Comparison of ENCODE assay signal across 13 cellular contexts in genomic region chr5:69494481-69494880, GRCh38. TPM values are rescaled to one million over a fixed set of nuclear protein-coding genes. Genes with fewer than 3 reads are reported as not detected.
DNase-seq lines count a peak whose midpoint lies in the region; ATAC-seq and TF ChIP-seq lines count a peak whose summit lies in the region.
"Had no signal": no experiment of that assay in that cellular context is flagged by ENCODE, and none has a peak within 500 bp of the region (broad histone marks: within the 10 kb centered on the region; RNA-seq: fewer than 3 reads in every experiment).

No MANE protein-coding gene starts in this region.

- POLR2A ChIA-PET in WTC11 (lab: Charles Lee): no interaction called here
- POLR2A ChIA-PET in activated CD4-positive, alpha-beta T cell treated with anti-CD3 and anti-CD28 coated beads, Interleukin-2, amount 10 ng/mL, durations not matched to agents 7 days and 5 days (lab: Charles Lee): no interaction called here

- peaks cover 51% of the 10 kb centered on the region for H3K27me3 Mint-ChIP-seq in activated T-cell treated with anti-CD3 and anti-CD28 coated beads, Interleukin-2, amount 50 U/mL, for 4 hours (ENCODE audit: low read depth)
- peaks cover 50% of the 10 kb centered on the region for H3K27me3 Mint-ChIP-seq in activated T-cell treated with anti-CD3 and anti-CD28 coated beads, Interleukin-2, amount 50 U/mL, for 72 hours (ENCODE audit: low read depth)
- peaks cover 2% of the 10 kb centered on the region; the same call in 1 of the 2 replicates for H3K27me3 Mint-ChIP-seq in WTC11 (ENCODE audit: low read depth)
- peaks cover 64% of the 10 kb centered on the region for H3K27me3 Mint-ChIP-seq in activated CD4-positive, alpha-beta T cell treated with anti-CD3 and anti-CD28 coated beads, Interleukin-2, amount 10 ng/mL, durations not matched to agents 7 days and 5 days

- H3K4me1 Mint-ChIP-seq in activated T-cell treated with anti-CD3 and anti-CD28 coated beads, Interleukin-2, amount 50 U/mL, for 4 hours (ENCODE audit: low read depth): peaks cover 11% of the 10 kb centered on the region
- H3K4me1 Mint-ChIP-seq in activated T-cell treated with anti-CD3 and anti-CD28 coated beads, Interleukin-2, amount 50 U/mL, for 72 hours (ENCODE audit: low read depth): peaks cover 8% of the 10 kb centered on the region
- peaks cover 45% of the 10 kb centered on the region for H3K4me1 Mint-ChIP-seq in WTC11
- peaks cover 9% of the 10 kb centered on the region for H3K4me1 Mint-ChIP-seq in activated CD4-positive, alpha-beta T cell treated with anti-CD3 and anti-CD28 coated beads, Interleukin-2, amount 10 ng/mL, durations not matched to agents 7 days and 5 days

- H3K27ac ChIP-seq in left lung (peak overlapping the region; percentile 89 to 90), thyroid gland (peak overlapping the region in 2 of 3 donors; percentile 94 to 96)

- intact Hi-C loops in left lung (cut with DNase I): loop anchor here in 1 of 2 donors (10.0 kb wide), 1 partner anchor 80 kb away; the partner anchor contains the start of gene MARVELD2
- intact Hi-C loops in thyroid gland (cut with DNase I): loop anchor here (5.0 kb wide), 1 partner anchor 77 kb away; the partner anchor contains the start of gene MARVELD2

- no peaks in the 10 kb centered on the region for H3K36me3 Mint-ChIP-seq in activated T-cell treated with anti-CD3 and anti-CD28 coated beads, Interleukin-2, amount 50 U/mL, for 4 hours (ENCODE audit: insufficient read depth)
- no peaks in the 10 kb centered on the region for H3K36me3 Mint-ChIP-seq in activated T-cell treated with anti-CD3 and anti-CD28 coated beads, Interleukin-2, amount 50 U/mL, for 72 hours (ENCODE audit: insufficient read depth in 2 of 2)
- H3K36me3 Mint-ChIP-seq in WTC11: no peaks in the 10 kb centered on the region
- no peaks in the 10 kb centered on the region for H3K36me3 Mint-ChIP-seq in activated CD4-positive, alpha-beta T cell treated with anti-CD3 and anti-CD28 coated beads, Interleukin-2, amount 10 ng/mL, durations not matched to agents 7 days and 5 days (ENCODE audit: low read depth)

- H3K36me3 ChIP-seq in left lung: no peaks in the 10 kb centered on the region
- no peaks in the 10 kb centered on the region for H3K36me3 ChIP-seq in thyroid gland

- H3K4me3 ChIP-seq in left lung (peak overlapping the region; percentile 58 to 71), thyroid gland (replicated peaks in 1 of 3) (peak overlapping the region in 2 of 3 donors; percentile 80 to 84)

- TF ChIP-seq CTCF in WTC11 (IDR thresholded peaks at IDR 0.05): no peak
- no peak for TF ChIP-seq CTCF in left lung (IDR thresholded peaks at IDR 0.05)
- TF ChIP-seq CTCF in thyroid gland (IDR thresholded peaks at IDR 0.05): no peak

- H3K9me3 ChIP-seq in left lung: no peaks in the 10 kb centered on the region
- H3K9me3 ChIP-seq in thyroid gland: no peaks in the 10 kb centered on the region

- H3K4me1 ChIP-seq in left lung: peaks cover 3 to 34% of the 10 kb centered on the region in 2 donors
- peaks cover 8 to 11% of the 10 kb centered on the region in 2 donors for H3K4me1 ChIP-seq in thyroid gland

- peaks cover 15 to 46% of the 10 kb centered on the region in 2 donors for H3K27me3 ChIP-seq in left lung
- no peaks in the 10 kb centered on the region for H3K27me3 ChIP-seq in thyroid gland

- no peak for DNase-seq in activated T-cell treated with anti-CD3 and anti-CD28 coated beads, Interleukin-2, amount 50 U/mL, for 4 hours
- DNase-seq in activated T-cell treated with anti-CD3 and anti-CD28 coated beads, Interleukin-2, amount 50 U/mL, for 72 hours: no peak
- DNase-seq in WTC11 (ENCODE audit: low spot score) (no peak), left lung (no peak), thyroid gland (no peak), NCI-H774 (lab: John Stamatoyannopoulos, UW) (no peak), NCI-H2029 treated with DMSO at 0.1 percent for 48 hours (lab: John Stamatoyannopoulos, UW) (no peak)
- DNase-seq in activated CD4-positive, alpha-beta T cell treated with anti-CD3 and anti-CD28 coated beads, Interleukin-2, amount 10 ng/mL, durations not matched to agents 7 days and 5 days: no peak
- DNase-seq: activated CD4-positive, alpha-beta T cell treated with anti-CD3 and anti-CD28 coated beads, Interleukin-2, amount 50 U/mL, for 48 hours; amniotic stem cell; EL; IMR-90; NCI-H2081 had no signal

- H3K4me3 Mint-ChIP-seq in activated T-cell treated with anti-CD3 and anti-CD28 coated beads, Interleukin-2, amount 50 U/mL, for 4 hours: peak overlapping the region; percentile 42
- peak overlapping the region in 1 of 2 donors; percentile 88 for H3K4me3 Mint-ChIP-seq in activated T-cell treated with anti-CD3 and anti-CD28 coated beads, Interleukin-2, amount 50 U/mL, for 72 hours
- peak overlapping the region; percentile 85 for H3K4me3 Mint-ChIP-seq in WTC11
- no peak overlapping the region for H3K4me3 Mint-ChIP-seq in activated CD4-positive, alpha-beta T cell treated with anti-CD3 and anti-CD28 coated beads, Interleukin-2, amount 10 ng/mL, durations not matched to agents 7 days and 5 days

- CTCF ChIA-PET in WTC11 (lab: Charles Lee): no interaction called here
- CTCF ChIA-PET in activated CD4-positive, alpha-beta T cell treated with anti-CD3 and anti-CD28 coated beads, Interleukin-2, amount 10 ng/mL, durations not matched to agents 7 days and 5 days (lab: Charles Lee): no interaction called here

- H3K27ac Mint-ChIP-seq in activated T-cell treated with anti-CD3 and anti-CD28 coated beads, Interleukin-2, amount 50 U/mL, for 72 hours: no peak overlapping the region
- H3K27ac Mint-ChIP-seq in WTC11: peak overlapping the region; percentile 76
- H3K27ac Mint-ChIP-seq in activated CD4-positive, alpha-beta T cell treated with anti-CD3 and anti-CD28 coated beads, Interleukin-2, amount 10 ng/mL, durations not matched to agents 7 days and 5 days: no peak overlapping the region

- no peak for TF ChIP-seq POLR2A in thyroid gland (IDR thresholded peaks at IDR 0.05)

- 76 to 80% methylated on average over 7 of the region's 7 CpGs for WGBS in thyroid gland, 2 donors

- H3K9me3 Mint-ChIP-seq in activated T-cell treated with anti-CD3 and anti-CD28 coated beads, Interleukin-2, amount 50 U/mL, for 4 hours: no peaks in the 10 kb centered on the region
- no peaks in the 10 kb centered on the region for H3K9me3 Mint-ChIP-seq in activated T-cell treated with anti-CD3 and anti-CD28 coated beads, Interleukin-2, amount 50 U/mL, for 72 hours
- H3K9me3 Mint-ChIP-seq in WTC11: no peaks in the 10 kb centered on the region
- H3K9me3 Mint-ChIP-seq in activated CD4-positive, alpha-beta T cell treated with anti-CD3 and anti-CD28 coated beads, Interleukin-2, amount 10 ng/mL, durations not matched to agents 7 days and 5 days: no peaks in the 10 kb centered on the region

- no peak for ATAC-seq in activated T-cell treated with anti-CD3 and anti-CD28 coated beads, Interleukin-2, amount 50 U/mL, for 4 hours
- ATAC-seq in activated T-cell treated with anti-CD3 and anti-CD28 coated beads, Interleukin-2, amount 50 U/mL, for 72 hours (replicated peaks in 1 of 2): no peak
- ATAC-seq in WTC11 (no peak), left lung (no peak)

TF ChIP-seq in WTC11, 78 proteins besides CTCF, POLR2A, EP300 and RAD21 (continues in another document):
- TF ChIP-seq ZNF281 (CRISPR knock-in tag; IDR thresholded peaks at IDR 0.05) (no peak), ZSCAN18 (CRISPR knock-in tag; IDR thresholded peaks at IDR 0.05) (no peak), NR1H2 (CRISPR knock-in tag; IDR thresholded peaks at IDR 0.05) (no peak), TP53 (CRISPR knock-in tag; IDR thresholded peaks at IDR 0.05) (no peak), MAX (CRISPR knock-in tag; IDR thresholded peaks at IDR 0.05) (no peak), ZNF416 (CRISPR knock-in tag; IDR thresholded peaks at IDR 0.05) (no peak)

RNA-seq across cellular contexts. Expression of gene OCLN, which starts 1.9 kb away (rescaled TPM):
- 1 to 10 TPM in 1 of 3 donors, under 1 TPM in 2; 0.08 to 1.4 (median 0.90) TPM for total RNA-seq in activated T-cell treated with anti-CD3 and anti-CD28 coated beads, Interleukin-2, amount 50 U/mL, for 4 hours
- 1 to 10 TPM in 1 of 2 donors, under 1 TPM in 1; 0.62 to 2.8 TPM for total RNA-seq in activated T-cell treated with anti-CD3 and anti-CD28 coated beads, Interleukin-2, amount 50 U/mL, for 72 hours
- total RNA-seq in WTC11 (2021) (58.3 to 73.2 TPM (median 70.6 TPM) in 3 replicates), left lung (100 to 1,000 TPM in 1 of 2 donors, 10 to 100 TPM in 1; 85.7 to 124 TPM), thyroid gland (100 to 1,000 TPM; 148 to 248 (median 197) TPM)
- total RNA-seq in activated CD4-positive, alpha-beta T cell treated with anti-CD3 and anti-CD28 coated beads, Interleukin-2, amount 10 ng/mL, durations not matched to agents 7 days and 5 days: 1 to 10 TPM; 3.9 to 4.6 TPM

Comparison
In these comparisons a context has a peak if more than half of its experiments do, and no peak if none do; other contexts are left out.
1. RNA of gene OCLN, which starts 1.9 kb away (total RNA-seq): 148 to 248 TPM in thyroid gland, 85.7 to 124 TPM in left lung and 58.3 to 73.2 TPM in WTC11; 3.9 to 4.6 TPM in activated CD4-positive, alpha-beta T cell treated with anti-CD3 and anti-CD28 coated beads, Interleukin-2, amount 10 ng/mL, durations not matched to agents 7 days and 5 days, 0.62 to 2.8 TPM in activated T-cell treated with anti-CD3 and anti-CD28 coated beads, Interleukin-2, amount 50 U/mL, for 72 hours and 0.08 to 1.4 TPM in activated T-cell treated with anti-CD3 and anti-CD28 coated beads, Interleukin-2, amount 50 U/mL, for 4 hours; every median in the first group is over 10 times any median in the second.